ENCODE assay signal across 11 cellular contexts in genomic region chr7:143284591-143285453, GRCh38. TPM values are rescaled to one million over a fixed set of nuclear protein-coding genes. Genes with fewer than 3 reads are reported as not detected.
A peak's percentile ranks its signal among the peaks of the same experiment; 100 is the strongest.
DNase-seq lines count a peak whose midpoint lies in the region; ATAC-seq, FAIRE-seq and TF ChIP-seq lines count a peak whose summit lies in the region.
"Had no signal": no experiment of that assay in that cellular context is flagged by ENCODE, and none has a peak within 500 bp of the region (broad histone marks: within the 10 kb centered on the region; RNA-seq: fewer than 3 reads in every experiment).

TMEM139 (plus strand) TSS chr7:143284958; CDS start chr7:143285958, 1,000 bp downstream.

- H3K4me3 Mint-ChIP-seq in WTC11: peak within 1 kb of the TSS; percentile 60
- H3K4me3 Mint-ChIP-seq: dendritic cell treated with granulocyte-macrophage colony-stimulating factor and Interleukin-4, amounts not matched to agents 40 ng/mL and 50 ng/mL, for 4 days had no signal

- peaks cover 8% of the 10 kb centered on the region for H3F3A ChIP-seq in smooth muscle cell (ENCODE audit: low read depth)

- no peaks in the 10 kb centered on the region for H3K27me3 ChIP-seq in smooth muscle cell (ENCODE audit: low read depth)

- no peak within 1 kb of the TSS for H2AFZ ChIP-seq in smooth muscle cell (ENCODE audit: low read depth)

- peaks cover 8% of the 10 kb centered on the region for H3K79me2 ChIP-seq in smooth muscle cell (ENCODE audit: low read depth)

- FAIRE-seq in HTR-8/SVneo (lab: Jason Lieb, UNC): no peak
- FAIRE-seq: A204.1 had no signal

- H3K9me3 Mint-ChIP-seq in WTC11: peaks cover 14% of the 10 kb centered on the region
- H3K9me3 Mint-ChIP-seq: dendritic cell treated with granulocyte-macrophage colony-stimulating factor and Interleukin-4, amounts not matched to agents 40 ng/mL and 50 ng/mL, for 4 days had no signal

- POLR2A ChIA-PET in WTC11 (lab: Charles Lee): no interaction called here

- peaks cover 37% of the 10 kb centered on the region for H3K4me1 Mint-ChIP-seq in WTC11

- ATAC-seq in WTC11: peak; percentile 49
- ATAC-seq in GM18517 (IDR thresholded peaks at IDR 0.05; ENCODE audit: unreplicated experiment): no peak
- ATAC-seq in esophagus mucosa: no peak

- no peaks in the 10 kb centered on the region for H3K4me1 ChIP-seq in smooth muscle cell (ENCODE audit: low read depth)

- DNase-seq in NCI-H2029 (lab: John Stamatoyannopoulos, UW) (peak; percentile 8), NCI-H2029 treated with DMSO at 0.1 percent for 48 hours (lab: John Stamatoyannopoulos, UW) (no peak), WTC11 (ENCODE audit: low spot score) (peak; percentile 73), iPS-NIHi11 (ENCODE audit: low spot score) (peak; percentile 76), smooth muscle cell (lab: John Stamatoyannopoulos, UW; ENCODE audit: unreplicated experiment) (no peak), HTR-8/SVneo (ENCODE audit: insufficient read length, low spot score) (no peak)

- H3K36me3 Mint-ChIP-seq in WTC11: peaks cover 13% of the 10 kb centered on the region

- TF ChIP-seq CTCF in WTC11 (IDR thresholded peaks at IDR 0.05): no peak
- no peak for TF ChIP-seq CTCF in smooth muscle cell (IDR thresholded peaks at IDR 0.05; ENCODE audit: borderline replicate concordance, insufficient read depth, poor library complexity, severe bottlenecking)

- no peaks in the 10 kb centered on the region for H3K36me3 ChIP-seq in smooth muscle cell (ENCODE audit: low read depth)

- no peak within 1 kb of the TSS for H3K27ac ChIP-seq in smooth muscle cell (ENCODE audit: low read depth)
- H3K27ac ChIP-seq: KMS-11 had no signal

- H3K27me3 Mint-ChIP-seq in WTC11 (ENCODE audit: low read depth): peaks cover 46% of the 10 kb centered on the region
- H3K27me3 Mint-ChIP-seq: dendritic cell treated with granulocyte-macrophage colony-stimulating factor and Interleukin-4, amounts not matched to agents 40 ng/mL and 50 ng/mL, for 4 days had no signal

- H3K4me2 ChIP-seq in smooth muscle cell: peak within 1 kb of the TSS; percentile 55
- H3K4me2 ChIP-seq: KMS-11 had no signal

- H3K4me3 ChIP-seq in smooth muscle cell: peak within 1 kb of the TSS; percentile 33

- no peak within 1 kb of the TSS; the same call in 1 of the 2 replicates for H3K27ac Mint-ChIP-seq in WTC11
- H3K27ac Mint-ChIP-seq: dendritic cell treated with granulocyte-macrophage colony-stimulating factor and Interleukin-4, amounts not matched to agents 40 ng/mL and 50 ng/mL, for 4 days had no signal

- WGBS in smooth muscle cell (ENCODE audit: low lambda C conversion rate): 54% methylated on average over 19 of the region's 19 CpGs

- CTCF ChIA-PET in WTC11 (lab: Charles Lee): no interaction called here

- H3K9ac ChIP-seq in smooth muscle cell (ENCODE audit: low read depth): no peak within 1 kb of the TSS
- H3K9ac ChIP-seq: KMS-11 had no signal

- no peaks in the 10 kb centered on the region for H4K20me1 ChIP-seq in smooth muscle cell (ENCODE audit: low read depth)

- H3K9me3 ChIP-seq in smooth muscle cell (replicated peaks; ENCODE audit: low read depth): no peaks in the 10 kb centered on the region

TF ChIP-seq in WTC11, 78 proteins besides CTCF, POLR2A, EP300 and RAD21:
- TF ChIP-seq, protein P1, sequence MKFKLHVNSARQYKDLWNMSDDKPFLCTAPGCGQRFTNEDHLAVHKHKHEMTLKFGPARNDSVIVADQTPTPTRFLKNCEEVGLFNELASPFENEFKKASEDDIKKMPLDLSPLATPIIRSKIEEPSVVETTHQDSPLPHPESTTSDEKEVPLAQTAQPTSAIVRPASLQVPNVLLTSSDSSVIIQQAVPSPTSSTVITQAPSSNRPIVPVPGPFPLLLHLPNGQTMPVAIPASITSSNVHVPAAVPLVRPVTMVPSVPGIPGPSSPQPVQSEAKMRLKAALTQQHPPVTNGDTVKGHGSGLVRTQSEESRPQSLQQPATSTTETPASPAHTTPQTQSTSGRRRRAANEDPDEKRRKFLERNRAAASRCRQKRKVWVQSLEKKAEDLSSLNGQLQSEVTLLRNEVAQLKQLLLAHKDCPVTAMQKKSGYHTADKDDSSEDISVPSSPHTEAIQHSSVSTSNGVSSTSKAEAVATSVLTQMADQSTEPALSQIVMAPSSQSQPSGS (CRISPR knock-in tag; IDR thresholded peaks at IDR 0.05; ENCODE audit: borderline replicate concordance, low read depth): no peak
- no peak for TF ChIP-seq GABPB1 (CRISPR knock-in tag; IDR thresholded peaks at IDR 0.05)
- TF ChIP-seq AFF4 (CRISPR knock-in tag; IDR thresholded peaks at IDR 0.05; ENCODE audit: borderline replicate concordance): no peak
- TF ChIP-seq ZNF219 (CRISPR knock-in tag; IDR thresholded peaks at IDR 0.05; ENCODE audit: borderline replicate concordance): no peak

RNA-seq across cellular contexts. Expression of gene TMEM139, which starts in this region (rescaled TPM):
- total RNA-seq in WTC11 (2021) (1.5 to 2.0 TPM (median 1.9 TPM) in 3 replicates), smooth muscle cell (0.99 and 9.1 TPM in 2 replicates), esophagus mucosa (0.44 TPM)
- 0.93 and 4.0 TPM in 2 replicates for polyA plus RNA-seq in smooth muscle cell

Comparison
In these comparisons a context has a peak if more than half of its experiments do, and no peak if none do; other contexts are left out.
1. DNase-seq: peak in NCI-H2029 (single experiment), WTC11 (single experiment) and iPS-NIHi11 (single experiment); none in NCI-H2029 treated with DMSO at 0.1 percent for 48 hours (single experiment), smooth muscle cell (single experiment) and HTR-8/SVneo (single experiment).